Comparison of ENCODE assay signal across 7 cellular contexts in genomic region chr15:96334705-96335428, GRCh38. TPM values are rescaled to one million over a fixed set of nuclear protein-coding genes. Genes with fewer than 3 reads are reported as not detected.
A peak's percentile ranks its signal among the peaks of the same experiment; 100 is the strongest.
DNase-seq lines count a peak whose midpoint lies in the region; ATAC-seq and TF ChIP-seq lines count a peak whose summit lies in the region.

No MANE protein-coding gene starts in this region.

- H3K4me3 ChIP-seq in breast epithelium (peak overlapping the region; percentile 79 to 89 (median 80)), lower leg skin (ENCODE audit: low read depth, poor library complexity, severe bottlenecking) (peak overlapping the region; percentile 23), thoracic aorta (peak overlapping the region; percentile 74)

- no peak for TF ChIP-seq POLR2A in breast epithelium (IDR thresholded peaks at IDR 0.05)
- no peak for TF ChIP-seq POLR2A in lower leg skin (IDR thresholded peaks at IDR 0.05)

- no peak for ATAC-seq in thoracic aorta (ENCODE audit: insufficient number of reproducible peaks, low FRiP score, low read depth)
- no peak for ATAC-seq in HG03378 (IDR thresholded peaks at IDR 0.05; ENCODE audit: unreplicated experiment)

- DNase-seq in HT-29 (ENCODE audit: low spot score): peak; percentile 51
- no peak for DNase-seq in breast epithelium (ENCODE audit: low spot score in 2 of 2)
- DNase-seq in lower leg skin (ENCODE audit: low spot score in 2 of 2): no peak
- no peak for DNase-seq in thoracic aorta (ENCODE audit: low spot score)
- no peak for DNase-seq in GM03348 (ENCODE audit: low spot score)
- DNase-seq in NCI-H2227 (lab: John Stamatoyannopoulos, UW; ENCODE audit: unreplicated experiment): no peak

- H3K4me1 ChIP-seq in breast epithelium (no peaks in the 10 kb centered on the region), thoracic aorta (ENCODE audit: control insufficient read depth in 1 of 2, low read depth in 2 of 2) (peaks cover 0 to 9% of the 10 kb centered on the region in 2 donors)

- no peak for TF ChIP-seq CTCF in breast epithelium (IDR thresholded peaks at IDR 0.05)
- TF ChIP-seq CTCF in lower leg skin (IDR thresholded peaks at IDR 0.05): no peak
- no peak for TF ChIP-seq CTCF in thoracic aorta (IDR thresholded peaks at IDR 0.05)

- intact Hi-C loops in breast epithelium (cut with DNase I; ENCODE audit: low total_unique reads): no loop called here
- intact Hi-C loops in lower leg skin (cut with DNase I; ENCODE audit: low total_unique reads): no loop called here

- 24 to 28% methylated on average over 5 of the region's 5 CpGs for WGBS in lower leg skin, 2 donors

- H3K27ac ChIP-seq in breast epithelium (peak overlapping the region; percentile 93 to 99), thoracic aorta (peak overlapping the region; percentile 94 to 95)

- H3K27me3 ChIP-seq in breast epithelium (no peaks in the 10 kb centered on the region), thoracic aorta (replicated peaks; ENCODE audit: insufficient read depth) (no peaks in the 10 kb centered on the region)

- H3K9me3 ChIP-seq in breast epithelium (no peaks in the 10 kb centered on the region), thoracic aorta (no peaks in the 10 kb centered on the region)

- H3K36me3 ChIP-seq in breast epithelium (no peaks in the 10 kb centered on the region), thoracic aorta (peaks cover 6% of the 10 kb centered on the region)

RNA-seq across cellular contexts. Expression of gene NR2F2, which starts 4.4 kb away (rescaled TPM):
- total RNA-seq in HT-29 (2014; rRNA removed; shearing (Covaris generic)): 12.6 and 14.0 TPM in 2 replicates
- total RNA-seq in breast epithelium (10 to 100 TPM; 13.2 to 22.9 (median 13.6) TPM), lower leg skin (10 to 100 TPM in 1 of 4 donors, 1 to 10 TPM in 3; 3.9 to 14.0 (median 6.5) TPM), thoracic aorta (10 to 100 TPM; 31.8 to 49.8 TPM)

Comparison
In these comparisons a context has a peak if more than half of its experiments do, and no peak if none do; other contexts are left out.
1. H3K4me3 ChIP-seq: peak in every context shown above with its lines; median percentile 80 in breast epithelium; 74 in thoracic aorta; 23 in lower leg skin.